ENCODE assay signal across 8 cellular contexts in genomic region chr17:18780991-18781718, GRCh38. TPM values are rescaled to one million over a fixed set of nuclear protein-coding genes. Genes with fewer than 3 reads are reported as not detected.
DNase-seq lines count a peak whose midpoint lies in the region; ATAC-seq and TF ChIP-seq lines count a peak whose summit lies in the region.
"Not testable (repeated sequence)": the region's sequence is repeated elsewhere in the genome, so short reads cannot be mapped to it uniquely, and the experiment has no call there.

Gene TVP23B (plus strand): TSS chr17:18781183. CDS start chr17:18781294, 111 bp downstream.

- not testable (repeated sequence) for TF ChIP-seq RAD21 in Ishikawa (IDR thresholded peaks at IDR 0.05; ENCODE audit: low read depth)

- H3K4me3 ChIP-seq in epithelial cell of proximal tubule (ENCODE audit: low read depth, low read length): peak within 1 kb of the TSS; percentile 61

- DNase-seq in DMS153 treated with DMSO at 0.1 percent for 48 hours (lab: John Stamatoyannopoulos, UW; ENCODE audit: unreplicated experiment) (peak; percentile 40), OCI-M2 (lab: John Stamatoyannopoulos, UW; ENCODE audit: unreplicated experiment) (peak; percentile 17), activated T-cell treated with anti-CD3 and anti-CD28 coated beads for 4 hours (peak; percentile 92), epithelial cell of proximal tubule (ENCODE audit: low read depth) (peak; percentile 22), mucosa of gallbladder (ENCODE audit: low spot score) (peak; percentile 97)
- DNase-seq in stimulated activated CD8-positive, alpha-beta memory T cell treated with anti-CD3 and anti-CD28 coated beads, Interleukin-4, amount 100 ng/mL, for 24 hours (ENCODE audit: low read depth): peak; percentile 96

- peak; percentile 98 for ATAC-seq in GM21619 (IDR thresholded peaks at IDR 0.05; ENCODE audit: unreplicated experiment)

- not testable (repeated sequence) for TF ChIP-seq CTCF in epithelial cell of proximal tubule (conservative IDR thresholded peaks at IDR 0.05; ENCODE audit: low read depth, low read length)

- TF ChIP-seq EP300 in Ishikawa (IDR thresholded peaks at IDR 0.05; ENCODE audit: borderline replicate concordance): not testable (repeated sequence)

TF ChIP-seq in Ishikawa, 13 proteins besides CTCF, POLR2A, EP300 and RAD21:
- TF ChIP-seq USF1 (IDR thresholded peaks at IDR 0.05) (peak; percentile 58), TAF1 (IDR thresholded peaks at IDR 0.05; ENCODE audit: low read depth) (peak; percentile 79), YY1 (IDR thresholded peaks at IDR 0.05; ENCODE audit: low read depth) (peak; percentile 94), TCF12 (IDR thresholded peaks at IDR 0.05; ENCODE audit: low read depth) (peak; percentile 54; the same call in 1 of the 2 replicates), CREB1 (IDR thresholded peaks at IDR 0.05; ENCODE audit: low read depth) (peak; percentile 66), MAX (IDR thresholded peaks at IDR 0.05) (peak; percentile 76)

RNA-seq across cellular contexts. Expression of gene TVP23B, which starts in this region (rescaled TPM):
- 28.6 and 34.6 TPM in 2 replicates for total RNA-seq in epithelial cell of proximal tubule
- 59.8 TPM for total RNA-seq in mucosa of gallbladder

Comparison
In these comparisons a context has a peak if more than half of its experiments do, and no peak if none do; other contexts are left out.
1. Peak in every context shown above with its lines: DNase-seq, ATAC-seq and H3K4me3 ChIP-seq.
2. DNase-seq: peak in every context shown above with its lines; median percentile 97 in mucosa of gallbladder; 96 in stimulated activated CD8-positive, alpha-beta memory T cell treated with anti-CD3 and anti-CD28 coated beads, Interleukin-4, amount 100 ng/mL, for 24 hours; 92 in activated T-cell treated with anti-CD3 and anti-CD28 coated beads for 4 hours; 40 in DMS153 treated with DMSO at 0.1 percent for 48 hours; 22 in epithelial cell of proximal tubule; 17 in OCI-M2.